ENCODE assay signal across 20 cellular contexts in the genomic region with DNA sequence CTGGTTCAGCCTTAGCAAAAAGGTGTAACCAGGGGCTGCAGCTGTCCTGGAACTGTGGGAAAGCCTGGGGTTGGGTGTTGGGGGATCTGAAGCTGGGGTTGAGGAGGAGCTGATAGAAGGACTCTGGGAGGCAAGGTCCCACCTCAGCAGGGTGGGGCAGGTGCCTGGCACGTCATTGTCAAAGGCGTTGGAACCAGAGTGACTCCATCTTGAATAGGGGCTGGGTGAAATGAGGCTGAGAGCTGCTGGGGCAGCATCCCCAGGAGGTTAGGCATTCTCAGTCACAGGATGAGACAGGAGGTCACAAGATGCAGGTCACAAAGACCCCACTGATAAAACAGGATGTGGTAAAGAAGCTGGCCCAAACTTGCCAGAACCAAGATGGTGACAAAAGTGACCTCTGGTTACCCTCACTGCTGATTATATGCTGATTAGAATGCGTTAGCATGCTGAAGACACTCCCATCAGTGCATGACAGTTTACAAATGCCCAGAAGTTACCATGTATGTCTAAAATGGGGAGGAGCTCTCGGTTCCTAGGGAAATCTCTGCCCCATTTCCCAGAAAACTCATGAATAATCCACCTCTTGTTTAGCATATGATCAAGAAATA.
"Had no signal": no experiment of that assay in that cellular context is flagged by ENCODE, and none has a peak within 500 bp of the region (broad histone marks: within the 10 kb centered on the region; RNA-seq: fewer than 3 reads in every experiment).

No MANE protein-coding gene starts in this region.

- H3K27ac ChIP-seq: cardiac muscle cell, sigmoid colon, testis, uterus had no signal

- H3K27me3 Mint-ChIP-seq: activated CD4-positive, alpha-beta T cell treated with anti-CD3 and anti-CD28 coated beads for 36 hours; activated naive CD8-positive, alpha-beta T cell treated with anti-CD3 and anti-CD28 coated beads, Interleukin-2, amount 50 U/mL, for 24 hours had no signal

- H3K27ac Mint-ChIP-seq: activated CD4-positive, alpha-beta T cell treated with anti-CD3 and anti-CD28 coated beads for 36 hours; activated naive CD8-positive, alpha-beta T cell treated with anti-CD3 and anti-CD28 coated beads, Interleukin-2, amount 50 U/mL, for 24 hours; activated T-helper 1 cell treated with anti-CD3 and anti-CD28 coated beads, Interleukin-12 subunit alpha, Interleukin-12 subunit beta, Interleukin-2, Interleukin-4 antibody, amounts not matched to agents 30 ng/mL and 10 ng/mL and 1 ng/mL, durations not matched to agents 14 hours and 24 hours and 36 hours; natural killer cell treated with Interleukin-12 subunit alpha and Interleukin-12 subunit beta and Interleukin-15 and Interleukin-18, amount 100 ng/mL, for 72 hours; progenitor cell of endocrine pancreas; stimulated activated naive B cell treated with anti-CD40 and anti-IgM and Interleukin-4, amounts not matched to agents 10 μg/mL and 1 μg/mL and 100 μg/mL, for 72 hours had no signal

- H3K4me3 Mint-ChIP-seq: activated CD4-positive, alpha-beta T cell treated with anti-CD3 and anti-CD28 coated beads for 36 hours; activated naive CD8-positive, alpha-beta T cell treated with anti-CD3 and anti-CD28 coated beads, Interleukin-2, amount 50 U/mL, for 24 hours; activated T-helper 1 cell treated with anti-CD3 and anti-CD28 coated beads, Interleukin-12 subunit alpha, Interleukin-12 subunit beta, Interleukin-2, Interleukin-4 antibody, amounts not matched to agents 30 ng/mL and 10 ng/mL and 1 ng/mL, durations not matched to agents 14 hours and 24 hours and 36 hours; natural killer cell treated with Interleukin-12 subunit alpha and Interleukin-12 subunit beta and Interleukin-15 and Interleukin-18, amount 100 ng/mL, for 72 hours; stimulated activated naive B cell treated with anti-CD40 and anti-IgM and Interleukin-4, amounts not matched to agents 10 μg/mL and 1 μg/mL and 100 μg/mL, for 72 hours had no signal

- H3K9me3 Mint-ChIP-seq: activated naive CD8-positive, alpha-beta T cell treated with anti-CD3 and anti-CD28 coated beads, Interleukin-2, amount 50 U/mL, for 24 hours; activated T-helper 1 cell treated with anti-CD3 and anti-CD28 coated beads, Interleukin-12 subunit alpha, Interleukin-12 subunit beta, Interleukin-2, Interleukin-4 antibody, amounts not matched to agents 30 ng/mL and 10 ng/mL and 1 ng/mL, durations not matched to agents 14 hours and 24 hours and 36 hours; natural killer cell treated with Interleukin-12 subunit alpha and Interleukin-12 subunit beta and Interleukin-15 and Interleukin-18, amount 100 ng/mL, for 72 hours had no signal

- H3K36me3 Mint-ChIP-seq: natural killer cell treated with Interleukin-12 subunit alpha and Interleukin-12 subunit beta and Interleukin-15 and Interleukin-18, amount 100 ng/mL, for 72 hours had no signal

- H3K4me1 Mint-ChIP-seq: activated CD4-positive, alpha-beta T cell treated with anti-CD3 and anti-CD28 coated beads for 36 hours; activated naive CD8-positive, alpha-beta T cell treated with anti-CD3 and anti-CD28 coated beads, Interleukin-2, amount 50 U/mL, for 24 hours had no signal

- H3K36me3 ChIP-seq: cardiac muscle cell, sigmoid colon, uterus had no signal

- ATAC-seq: activated CD4-positive, alpha-beta T cell treated with anti-CD3 and anti-CD28 coated beads for 36 hours; activated naive CD8-positive, alpha-beta T cell treated with anti-CD3 and anti-CD28 coated beads, Interleukin-2, amount 50 U/mL, for 24 hours; left lobe of liver; stimulated activated naive B cell treated with anti-CD40 and anti-IgM and Interleukin-4, amounts not matched to agents 10 μg/mL and 1 μg/mL and 100 μg/mL, for 72 hours had no signal

- H3K9me3 ChIP-seq: testis, uterus had no signal

- H3K4me2 ChIP-seq: smooth muscle cell had no signal

- H3K27me3 ChIP-seq: cardiac muscle cell, sigmoid colon, testis, uterus had no signal

- H3K4me3 ChIP-seq: cardiac muscle cell, sigmoid colon, smooth muscle cell, testis, uterus had no signal

- DNase-seq: activated CD4-positive, alpha-beta T cell treated with anti-CD3 and anti-CD28 coated beads for 36 hours; activated CD4-positive, alpha-beta T cell treated with anti-CD3 and anti-CD28 coated beads, Interleukin-2, amount 50 U/mL, for 48 hours; activated gamma-delta T cell; activated naive CD4-positive, alpha-beta T cell treated with anti-CD3 and anti-CD28 coated beads, Interleukin-2, amount 50 U/mL, for 16 hours; activated naive CD8-positive, alpha-beta T cell treated with anti-CD3 and anti-CD28 coated beads, Interleukin-2, amount 50 U/mL, for 24 hours; foreskin fibroblast; midbrain; retina; sigmoid colon; stimulated activated CD4-positive, alpha-beta T cell treated with anti-CD3 and anti-CD28 coated beads, Interleukin-15, amount 100 ng/mL, for 24 hours; stimulated activated naive B cell treated with anti-CD40 and anti-IgM and Interleukin-4, amounts not matched to agents 10 μg/mL and 1 μg/mL and 100 μg/mL, for 72 hours; testis; trophoblast cell; uterus had no signal

- H3K4me1 ChIP-seq: testis, uterus had no signal
